29 cellular contexts compared by ENCODE assay signal in the genomic region with DNA sequence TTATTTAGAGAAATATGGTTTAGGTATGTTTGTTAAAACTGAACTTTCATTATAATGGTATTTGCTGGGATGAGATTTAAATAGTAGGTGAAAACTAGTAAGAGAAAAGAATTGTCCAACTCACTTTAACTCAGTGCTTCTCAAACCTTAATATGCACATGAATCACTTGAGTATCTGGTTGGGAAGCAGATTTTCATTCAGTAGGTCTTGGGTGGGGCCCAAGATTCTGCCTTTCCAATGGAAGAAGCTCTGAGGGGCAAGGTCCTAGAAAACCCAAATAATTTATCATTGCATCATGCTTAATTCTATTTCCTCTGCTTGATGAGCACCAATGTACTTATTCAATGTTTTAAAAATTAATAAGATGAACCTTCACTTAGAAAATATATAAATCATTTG.
"Had no signal": no experiment of that assay in that cellular context is flagged by ENCODE, and none has a peak within 500 bp of the region (broad histone marks: within the 10 kb centered on the region; RNA-seq: fewer than 3 reads in every experiment).

No MANE protein-coding gene starts in this region.

- H3K4me2 ChIP-seq: smooth muscle cell had no signal

- H3K27ac Mint-ChIP-seq: immature natural killer cell; mesothelial cell of epicardium; naive B cell; natural killer cell; nephron progenitor cell; progenitor cell of endocrine pancreas; stimulated activated memory B cell treated with anti-CD40 and anti-IgM and Interleukin-4, amounts not matched to agents 10 μg/mL and 1 μg/mL and 100 μg/mL, for 72 hours; stimulated activated naive CD8-positive, alpha-beta T cell treated with anti-CD3 and anti-CD28 coated beads, Interleukin-15, amount 100 ng/mL, for 72 hours; type B pancreatic cell had no signal

- H3K27me3 Mint-ChIP-seq: naive B cell; stimulated activated memory B cell treated with anti-CD40 and anti-IgM and Interleukin-4, amounts not matched to agents 10 μg/mL and 1 μg/mL and 100 μg/mL, for 72 hours; stimulated activated naive CD8-positive, alpha-beta T cell treated with anti-CD3 and anti-CD28 coated beads, Interleukin-15, amount 100 ng/mL, for 72 hours; type B pancreatic cell had no signal

- DNase-seq: hypothalamus; immature natural killer cell; kidney; left colon; left lung; lower lobe of right lung; mammary epithelial cell; mesenchymal stem cell; naive B cell; natural killer cell; nephron progenitor cell; ovary; right lobe of liver; stimulated activated CD4-positive, alpha-beta T cell treated with anti-CD3 and anti-CD28 coated beads, Interleukin-1b, Interleukin-23, amount 100 ng/mL, for 48 hours; stimulated activated CD4-positive, alpha-beta T cell treated with anti-CD3 and anti-CD28 coated beads, Interleukin-2, amount 100 ng/mL, for 48 hours; stimulated activated CD4-positive, alpha-beta T cell treated with anti-CD3 and anti-CD28 coated beads, Interleukin-4, amount 100 ng/mL, for 4 hours; stimulated activated CD8-positive, alpha-beta memory T cell treated with anti-CD3 and anti-CD28 coated beads, Interleukin-4, amount 100 ng/mL, for 48 hours; stimulated activated naive CD4-positive, alpha-beta T cell treated with Interleukin-2 at 50 U/mL for 16 hours; stimulated activated naive CD8-positive, alpha-beta T cell treated with anti-CD3 and anti-CD28 coated beads, Interleukin-15, amount 100 ng/mL, for 72 hours; substantia nigra had no signal

- ATAC-seq: left colon; left lung; lower lobe of right lung; natural killer cell; right lobe of liver; stimulated activated memory B cell treated with anti-CD40 and anti-IgM and Interleukin-4, amounts not matched to agents 10 μg/mL and 1 μg/mL and 100 μg/mL, for 72 hours; stimulated activated naive CD8-positive, alpha-beta T cell treated with anti-CD3 and anti-CD28 coated beads, Interleukin-15, amount 100 ng/mL, for 72 hours had no signal

- H3K4me1 ChIP-seq: left lung, lower lobe of right lung, right atrium auricular region, right lobe of liver, tibial nerve, vagina had no signal

- H3K9me3 ChIP-seq: lower lobe of right lung, ovary, right atrium auricular region, tibial nerve, vagina had no signal

- H3K36me3 Mint-ChIP-seq: mesothelial cell of epicardium; naive B cell; natural killer cell; stimulated activated memory B cell treated with anti-CD40 and anti-IgM and Interleukin-4, amounts not matched to agents 10 μg/mL and 1 μg/mL and 100 μg/mL, for 72 hours; type B pancreatic cell had no signal

- H3K4me1 Mint-ChIP-seq: immature natural killer cell; mesothelial cell of epicardium; naive B cell; natural killer cell; nephron progenitor cell; stimulated activated memory B cell treated with anti-CD40 and anti-IgM and Interleukin-4, amounts not matched to agents 10 μg/mL and 1 μg/mL and 100 μg/mL, for 72 hours; stimulated activated naive CD8-positive, alpha-beta T cell treated with anti-CD3 and anti-CD28 coated beads, Interleukin-15, amount 100 ng/mL, for 72 hours had no signal

- FAIRE-seq: islet of Langerhans had no signal

- H3K27ac ChIP-seq: left lung, lower lobe of right lung, ovary, right atrium auricular region, right lobe of liver, tibial nerve, vagina had no signal

- H3K4me3 Mint-ChIP-seq: immature natural killer cell; mesothelial cell of epicardium; naive B cell; natural killer cell; nephron progenitor cell; stimulated activated memory B cell treated with anti-CD40 and anti-IgM and Interleukin-4, amounts not matched to agents 10 μg/mL and 1 μg/mL and 100 μg/mL, for 72 hours; stimulated activated naive CD8-positive, alpha-beta T cell treated with anti-CD3 and anti-CD28 coated beads, Interleukin-15, amount 100 ng/mL, for 72 hours; type B pancreatic cell had no signal

- H3K4me3 ChIP-seq: left lung, lower lobe of right lung, ovary, right atrium auricular region, right lobe of liver, smooth muscle cell, tibial nerve, vagina had no signal

- H3K27me3 ChIP-seq: left lung, ovary, right atrium auricular region, right lobe of liver, tibial nerve, vagina had no signal

- H3K36me3 ChIP-seq: left lung, lower lobe of right lung, ovary, right atrium auricular region, right lobe of liver, tibial nerve, vagina had no signal

- H3K9me3 Mint-ChIP-seq: stimulated activated memory B cell treated with anti-CD40 and anti-IgM and Interleukin-4, amounts not matched to agents 10 μg/mL and 1 μg/mL and 100 μg/mL, for 72 hours; type B pancreatic cell had no signal
